15 cellular contexts compared by ENCODE assay signal in the genomic region with DNA sequence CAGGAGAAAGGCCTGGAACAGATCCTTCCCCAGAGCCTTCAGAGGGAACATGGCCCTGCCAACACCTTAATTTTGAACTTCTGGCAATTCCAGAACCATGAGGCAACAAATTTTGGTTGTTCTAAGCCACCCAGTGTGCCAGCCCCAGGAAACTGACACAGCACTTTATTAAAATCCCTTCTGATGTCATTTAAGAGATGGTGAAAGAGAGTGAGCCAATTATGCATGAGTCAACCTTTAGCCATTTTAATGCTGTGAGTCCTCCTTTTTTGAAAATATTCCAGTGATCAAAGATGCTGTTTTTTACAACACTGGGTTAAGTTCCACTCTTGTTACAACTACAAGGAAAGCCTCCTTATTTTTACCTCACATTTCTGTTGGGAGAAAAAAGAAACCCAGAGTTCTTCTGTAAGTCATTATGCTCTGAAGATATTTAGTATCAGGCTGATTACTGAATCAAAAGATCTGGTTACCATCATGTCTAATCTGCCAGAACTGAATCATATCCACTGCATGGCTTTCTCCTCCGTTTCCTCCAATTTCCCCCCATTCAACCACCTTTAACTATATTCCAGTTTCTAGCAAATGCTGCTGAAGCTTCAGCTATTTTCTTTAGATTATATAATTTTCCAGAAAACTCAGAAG.
DNase-seq lines count a peak whose midpoint lies in the region; ATAC-seq, FAIRE-seq and TF ChIP-seq lines count a peak whose summit lies in the region.
"Had no signal": no experiment of that assay in that cellular context is flagged by ENCODE, and none has a peak within 500 bp of the region (broad histone marks: within the 10 kb centered on the region; RNA-seq: fewer than 3 reads in every experiment).

No MANE protein-coding gene starts in this region.

- WGBS in H9 (ENCODE audit: extremely low coverage, insufficient read length, low lambda C conversion rate) = no CpG with 5 or more reads among the region's 1 CpG

- no peak overlapping the region for H3K23ac ChIP-seq in H9 (ENCODE audit: insufficient read length, low read depth, low read length)

- intact Hi-C loops in A673 (cut with micrococcal nuclease; ENCODE audit: unreplicated experiment) = no loop called here

- H3T11ph ChIP-seq in H9 (ENCODE audit: low read length) = no peak overlapping the region

- DNase-seq in A673 (ENCODE audit: low spot score) (peak; percentile 82), LoVo (ENCODE audit: low spot score) (peak; percentile 13), brain microvascular endothelial cell (peak; percentile 52), keratinocyte (ENCODE audit: low read depth, low spot score) (no peak), H9 (no peak), T-cell (no peak)
- DNase-seq in activated naive CD4-positive, alpha-beta T cell treated with anti-CD3 and anti-CD28 coated beads, Interleukin-2, amount 50 U/mL, for 16 hours = no peak
- DNase-seq: activated CD4-positive, alpha-beta T cell treated with anti-CD3 and anti-CD28 coated beads for 48 hours; BE2C; heart right ventricle; NCI-H1105; upper lobe of left lung had no signal

- H3K9me3 ChIP-seq in A673 (ENCODE audit: low read depth, low read length, poor library complexity, severe bottlenecking) (no peaks in the 10 kb centered on the region), keratinocyte (ENCODE audit: control insufficient read depth, low read depth, low read length) (no peaks in the 10 kb centered on the region), H9 (ENCODE audit: control insufficient read depth, low read depth, low read length) (no peaks in the 10 kb centered on the region)
- H3K9me3 ChIP-seq: adrenal gland, BE2C, upper lobe of left lung had no signal

- H3K79me2 ChIP-seq in keratinocyte (ENCODE audit: control insufficient read depth, insufficient read depth, low read length) = no peaks in the 10 kb centered on the region
- no peaks in the 10 kb centered on the region for H3K79me2 ChIP-seq in H9 (ENCODE audit: insufficient read depth, low read length)

- no peaks in the 10 kb centered on the region for H3K27me3 ChIP-seq in A673 (replicated peaks; ENCODE audit: insufficient read depth, low read depth, low read length, poor library complexity)
- H3K27me3 ChIP-seq in brain microvascular endothelial cell (replicated peaks) = no peaks in the 10 kb centered on the region
- no peaks in the 10 kb centered on the region for H3K27me3 ChIP-seq in keratinocyte (ENCODE audit: control insufficient read depth, extremely low read depth, insufficient read depth, low read length)
- H3K27me3 ChIP-seq in H9 (ENCODE audit: insufficient read depth, low read length) = no peaks in the 10 kb centered on the region
- H3K27me3 ChIP-seq: adrenal gland, BE2C, heart right ventricle, upper lobe of left lung had no signal

- no peak overlapping the region for H2BK5ac ChIP-seq in H9 (ENCODE audit: insufficient read length, low read length)

- no peak overlapping the region for H3K56ac ChIP-seq in H9 (ENCODE audit: insufficient read length, low read depth, low read length)

- no peak overlapping the region for H2BK120ac ChIP-seq in H9 (ENCODE audit: low read depth, low read length, poor library complexity, severe bottlenecking)

- H2AFZ ChIP-seq in keratinocyte (ENCODE audit: control insufficient read depth, low read length) (peak overlapping the region; percentile 53), H9 (ENCODE audit: low read length) (no peak overlapping the region)

- H3K36me3 ChIP-seq in A673 (ENCODE audit: insufficient read depth, low read length, poor library complexity, severe bottlenecking) (no peaks in the 10 kb centered on the region), brain microvascular endothelial cell (replicated peaks) (no peaks in the 10 kb centered on the region), keratinocyte (ENCODE audit: control insufficient read depth in 2 of 2, extremely low read depth in 1 of 2, insufficient read depth in 2 of 2, low read length in 2 of 2) (no peaks in the 10 kb centered on the region)
- H3K36me3 ChIP-seq: adrenal gland, BE2C, heart right ventricle, upper lobe of left lung had no signal

- CTCF ChIA-PET in A673 (lab: Charles Lee) (no interaction called here), T-cell (lab: Charles Lee) (no interaction called here)

- no peak overlapping the region for H4K91ac ChIP-seq in H9 (ENCODE audit: insufficient read length, low read depth, low read length)

- no peak overlapping the region for H2AK5ac ChIP-seq in H9 (ENCODE audit: insufficient read length, low read length)

- no peak overlapping the region for H3K14ac ChIP-seq in H9 (ENCODE audit: insufficient read depth, low read length)

- no peak overlapping the region for H3K4ac ChIP-seq in H9 (ENCODE audit: low read depth, low read length)

- in situ Hi-C loops in brain microvascular endothelial cell (cut with HindIII; ENCODE audit: low pct_ligation_motif_present, low sequenced_read_pairs) = no loop called here

- H3K9me1 ChIP-seq in keratinocyte (ENCODE audit: control insufficient read depth, extremely low read depth, insufficient read depth, low read length) = no peaks in the 10 kb centered on the region

- H3K9ac ChIP-seq in keratinocyte (ENCODE audit: control insufficient read depth, extremely low read depth, insufficient read depth, low read length) (no peak overlapping the region), H9 (ENCODE audit: extremely low read depth, insufficient read length, low read length) (no peak overlapping the region)

- peaks cover 0 to 21% (median 18%) of the 10 kb centered on the region in 3 experiments; a peak in 4 of 7 replicates for H3K36me3 Mint-ChIP-seq in H9 (ENCODE audit: insufficient read depth in 1 of 3, low read depth in 3 of 3)
- H3K36me3 Mint-ChIP-seq in T-cell = no peaks in the 10 kb centered on the region

- no TSS peak for BruUV-seq in A673 (replicated peaks; lab: Mats Ljungman, UMichigan)

- dilution Hi-C loops in keratinocyte (cut with MboI; ENCODE audit: extremely low pct_ligation_motif_present, low sequenced_read_pairs) = no loop called here

- peak; percentile 90 for FAIRE-seq in keratinocyte (lab: Jason Lieb, UNC)

- peaks cover 16 to 20% of the 10 kb centered on the region in 2 experiments for H3K4me1 Mint-ChIP-seq in H9
- H3K4me1 Mint-ChIP-seq in T-cell = no peaks in the 10 kb centered on the region

- H3K4me1 ChIP-seq in A673 (ENCODE audit: insufficient read depth, low read length, poor library complexity, severe bottlenecking) (peaks cover 4% of the 10 kb centered on the region), keratinocyte (ENCODE audit: control insufficient read depth, extremely low read depth, insufficient read depth, low read length) (peaks cover 9% of the 10 kb centered on the region), H9 (ENCODE audit: insufficient read depth, low read length) (no peaks in the 10 kb centered on the region; the same call in 1 of the 2 replicates)
- H3K4me1 ChIP-seq: adrenal gland, BE2C, upper lobe of left lung had no signal

- H3K9me3 Mint-ChIP-seq in H9 = peaks cover 7 to 19% of the 10 kb centered on the region in 2 experiments; a peak in 3 of 5 replicates
- H3K9me3 Mint-ChIP-seq in T-cell = peaks cover 0 to 5% (median 3%) of the 10 kb centered on the region in 3 donors

- no peak for TF ChIP-seq CTCF in A673 (conservative IDR thresholded peaks at IDR 0.05; ENCODE audit: low read depth, low read length)
- TF ChIP-seq CTCF in brain microvascular endothelial cell (IDR thresholded peaks at IDR 0.05; ENCODE audit: low read depth, low read length, missing control alignments) = no peak
- no peak for TF ChIP-seq CTCF in keratinocyte (optimal IDR thresholded peaks at IDR 0.05 in 1 of 3, IDR thresholded peaks at IDR 0.05 in 1 of 3, conservative IDR thresholded peaks at IDR 0.05 in 1 of 3; ENCODE audit: extremely low read depth in 1 of 3, insufficient read depth in 2 of 3, low read length in 3 of 3)
- TF ChIP-seq CTCF in H9 (conservative IDR thresholded peaks at IDR 0.05) = no peak

- POLR2A ChIA-PET in A673 (lab: Charles Lee; ENCODE audit: low non-redundant PET) (no interaction called here), T-cell (lab: Charles Lee) (no interaction called here)

- H3K27me3 Mint-ChIP-seq in H9 (ENCODE audit: low read depth) (no peaks in the 10 kb centered on the region), T-cell (peaks cover 0 to 5% of the 10 kb centered on the region in 2 donors)

- H4K20me1 ChIP-seq in keratinocyte (ENCODE audit: control insufficient read depth, extremely low read depth, insufficient read depth, low read length) (no peaks in the 10 kb centered on the region), H9 (ENCODE audit: control insufficient read depth, insufficient read depth, insufficient read length) (no peaks in the 10 kb centered on the region)

- H3K4me3 Mint-ChIP-seq in H9 (no peak overlapping the region), T-cell (no peak overlapping the region)

- no peaks in the 10 kb centered on the region for H3K23me2 ChIP-seq in H9 (ENCODE audit: insufficient read length, low read depth, low read length, poor library complexity, severe bottlenecking)

- H3K4me2 ChIP-seq in keratinocyte (ENCODE audit: control insufficient read depth, extremely low read depth, insufficient read depth, low read depth, low read length) (peak overlapping the region; percentile 25), H9 (ENCODE audit: insufficient read depth, insufficient read length, low read length) (no peak overlapping the region)

- no peak overlapping the region for H3K27ac Mint-ChIP-seq in H9
- no peak overlapping the region for H3K27ac Mint-ChIP-seq in T-cell

- no peak overlapping the region for H2BK12ac ChIP-seq in H9 (ENCODE audit: insufficient read length, low read depth, low read length)

- no peak overlapping the region for H4K5ac ChIP-seq in H9 (ENCODE audit: insufficient read length, low read depth, low read length)

- no peak overlapping the region for H3K4me3 ChIP-seq in A673 (ENCODE audit: low read depth, low read length, poor library complexity, severe bottlenecking)
- no peak overlapping the region for H3K4me3 ChIP-seq in brain microvascular endothelial cell (ENCODE audit: low read depth, low read length)
- no peak overlapping the region for H3K4me3 ChIP-seq in keratinocyte (ENCODE audit: control insufficient read depth in 2 of 3, extremely low read depth in 1 of 3, insufficient read depth in 2 of 3, low read depth in 1 of 3, low read length in 3 of 3)
- H3K4me3 ChIP-seq: adrenal gland, heart right ventricle, upper lobe of left lung had no signal

- no peak overlapping the region for H2BK15ac ChIP-seq in H9 (ENCODE audit: low read depth, low read length)

- H3K27ac ChIP-seq in A673 (ENCODE audit: low read depth, low read length, poor library complexity, severe bottlenecking) (no peak overlapping the region), brain microvascular endothelial cell (peak overlapping the region; percentile 30), keratinocyte (ENCODE audit: control insufficient read depth, insufficient read depth, low read length) (no peak overlapping the region), H9 (ENCODE audit: insufficient read length, low read depth, low read length) (no peak overlapping the region)
- H3K27ac ChIP-seq: adrenal gland, upper lobe of left lung had no signal

- no peak overlapping the region for H3K18ac ChIP-seq in H9 (ENCODE audit: insufficient read length, low read depth, low read length)

- no peaks in the 10 kb centered on the region for H3K79me1 ChIP-seq in H9 (ENCODE audit: insufficient read depth, low read depth, low read length, poor library complexity, severe bottlenecking)

- H4K8ac ChIP-seq in H9 (replicated peaks; ENCODE audit: insufficient read length, low read depth, low read length) = no peak overlapping the region

- ATAC-seq in HG02981 (IDR thresholded peaks at IDR 0.05; ENCODE audit: unreplicated experiment) = no peak
- ATAC-seq in T-cell (replicated peaks in 1 of 4) = no peak
- ATAC-seq: Panc1 had no signal

- no peak overlapping the region for H2BK20ac ChIP-seq in H9 (ENCODE audit: low read depth, low read length, poor library complexity, severe bottlenecking)

Comparison
In these comparisons a context has a peak if more than half of its experiments do, and no peak if none do; other contexts are left out.
1. DNase-seq: peak in A673 (single experiment), LoVo (single experiment) and brain microvascular endothelial cell (single experiment); none in keratinocyte (single experiment), activated naive CD4-positive, alpha-beta T cell treated with anti-CD3 and anti-CD28 coated beads, Interleukin-2, amount 50 U/mL, for 16 hours (single experiment), H9 (single experiment) and T-cell (0 of 34).